10 cellular contexts compared by ENCODE assay signal in the genomic region with DNA sequence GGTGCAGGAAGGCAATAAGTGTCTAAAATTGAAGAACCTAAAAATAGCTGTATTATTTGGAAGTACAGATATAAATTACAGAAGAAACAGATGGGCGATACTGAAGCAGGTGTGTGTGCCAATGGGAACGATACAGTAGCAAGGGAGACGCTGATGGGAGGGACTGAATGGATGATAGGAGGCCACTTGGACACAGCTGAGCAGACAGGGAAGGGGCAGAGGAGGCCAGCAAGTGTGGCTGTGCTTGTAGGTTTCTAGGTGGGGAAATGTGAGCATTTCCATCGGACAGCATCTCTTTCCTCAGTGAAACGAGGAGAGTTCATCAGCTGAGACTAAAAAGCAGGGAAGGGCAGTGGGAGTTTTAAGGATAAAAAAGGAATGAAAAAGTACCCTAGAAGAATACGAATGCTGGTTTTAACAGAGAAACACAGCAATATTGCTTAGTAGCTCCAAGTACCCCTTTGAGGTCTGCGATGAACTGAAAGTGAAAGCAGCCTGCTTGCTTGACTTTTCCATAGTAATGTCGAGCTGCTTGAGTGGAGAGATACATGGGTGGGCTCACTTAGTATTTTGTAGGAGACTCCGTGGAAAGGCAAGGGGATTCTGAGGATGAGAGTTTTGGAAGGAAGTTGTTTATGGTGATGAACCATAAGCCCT.
DNase-seq lines count a peak whose midpoint lies in the region; ATAC-seq, FAIRE-seq and TF ChIP-seq lines count a peak whose summit lies in the region.
"Had no signal": no experiment of that assay in that cellular context is flagged by ENCODE, and none has a peak within 500 bp of the region (broad histone marks: within the 10 kb centered on the region; RNA-seq: fewer than 3 reads in every experiment).

No MANE protein-coding gene starts in this region.

- H3K36me3 ChIP-seq in effector memory CD4-positive, alpha-beta T cell (ENCODE audit: control insufficient read depth, insufficient read depth, low read length): no peaks in the 10 kb centered on the region
- no peaks in the 10 kb centered on the region for H3K36me3 ChIP-seq in small intestine (ENCODE audit: control insufficient read depth in 2 of 2, insufficient read depth in 2 of 2, low read length in 2 of 2)

- no peak overlapping the region for H3K27ac Mint-ChIP-seq in endothelial cell (ENCODE audit: unreplicated experiment)

- ATAC-seq in GM21825 (IDR thresholded peaks at IDR 0.05; ENCODE audit: unreplicated experiment): peak; percentile 50
- no peak for ATAC-seq in HG03135 (IDR thresholded peaks at IDR 0.05; ENCODE audit: unreplicated experiment)

- no peaks in the 10 kb centered on the region for H3K9me3 Mint-ChIP-seq in endothelial cell (ENCODE audit: unreplicated experiment)

- no peak for FAIRE-seq in small intestine (lab: Jason Lieb, UNC)
- FAIRE-seq: keratinocyte had no signal

- no peaks in the 10 kb centered on the region for H3K9me3 ChIP-seq in effector memory CD4-positive, alpha-beta T cell (ENCODE audit: control insufficient read depth, low read length)
- no peaks in the 10 kb centered on the region for H3K9me3 ChIP-seq in small intestine (ENCODE audit: control insufficient read depth, low read depth)

- no peaks in the 10 kb centered on the region for H3K4me1 Mint-ChIP-seq in endothelial cell (ENCODE audit: unreplicated experiment)

- DNase-seq in GM12864 (ENCODE audit: low read depth) (no peak), NCI-H524 (lab: John Stamatoyannopoulos, UW) (peak; percentile 78), small intestine (peak; percentile 47), endothelial cell (ENCODE audit: low spot score) (no peak), kidney tubule cell (ENCODE audit: low spot score) (no peak)
- no peak for DNase-seq in effector memory CD4-positive, alpha-beta T cell

- H3K4me1 ChIP-seq in effector memory CD4-positive, alpha-beta T cell (ENCODE audit: control insufficient read depth, insufficient read depth, low read length, poor library complexity, severe bottlenecking): peaks cover 13% of the 10 kb centered on the region
- no peaks in the 10 kb centered on the region for H3K4me1 ChIP-seq in small intestine (ENCODE audit: control insufficient read depth in 2 of 2, insufficient read depth in 1 of 2, low read depth in 1 of 2, low read length in 1 of 2)

- no peaks in the 10 kb centered on the region for H3K27me3 Mint-ChIP-seq in endothelial cell (ENCODE audit: unreplicated experiment)

- H3K4me3 Mint-ChIP-seq in endothelial cell (ENCODE audit: unreplicated experiment): no peak overlapping the region

- TF ChIP-seq CTCF in GM12864 (IDR thresholded peaks at IDR 0.05; ENCODE audit: low read depth, low read length, missing control alignments) (no peak), endothelial cell (IDR thresholded peaks at IDR 0.05; ENCODE audit: unreplicated experiment) (no peak)

- peaks cover 2% of the 10 kb centered on the region for H3K36me3 Mint-ChIP-seq in endothelial cell (ENCODE audit: low read depth, unreplicated experiment)

- no peaks in the 10 kb centered on the region for H3K27me3 ChIP-seq in effector memory CD4-positive, alpha-beta T cell (replicated peaks; ENCODE audit: control insufficient read depth, insufficient read depth, low read length, poor library complexity, severe bottlenecking)
- no peaks in the 10 kb centered on the region for H3K27me3 ChIP-seq in small intestine (ENCODE audit: control insufficient read depth in 2 of 2, insufficient read depth in 2 of 2, low read length in 2 of 2)

- WGBS in small intestine, 3 donors: 35 to 48% (median 39%) methylated on average over 9 of the region's 9 CpGs

- peak overlapping the region; percentile 69 for H3K27ac ChIP-seq in effector memory CD4-positive, alpha-beta T cell (ENCODE audit: insufficient read depth, low read length, poor library complexity, severe bottlenecking)
- H3K27ac ChIP-seq in small intestine (ENCODE audit: low read depth in 1 of 2, low read length in 1 of 2): peak overlapping the region in 1 of 2 donors; percentile 31
- H3K27ac ChIP-seq: SK-N-MC had no signal

- H3K4me3 ChIP-seq in GM12864 (ENCODE audit: low read depth, low read length): peak overlapping the region; percentile 55
- peak overlapping the region; percentile 66 for H3K4me3 ChIP-seq in effector memory CD4-positive, alpha-beta T cell (ENCODE audit: insufficient read depth, low read depth, low read length, poor library complexity, severe bottlenecking)
- peak overlapping the region in 1 of 2 donors; percentile 45 for H3K4me3 ChIP-seq in small intestine (ENCODE audit: low read depth in 1 of 2, low read length in 2 of 2)
- H3K4me3 ChIP-seq: SK-N-MC had no signal

Comparison
In these comparisons a context has a peak if more than half of its experiments do, and no peak if none do; other contexts are left out.
1. DNase-seq: peak in NCI-H524 (2 of 2) and small intestine (single experiment); none in GM12864 (single experiment), effector memory CD4-positive, alpha-beta T cell (0 of 3), endothelial cell (single experiment) and kidney tubule cell (single experiment).